ENCODE assay signal across 10 cellular contexts in genomic region chr13:40315416-40316064, GRCh38.
DNase-seq lines count a peak whose midpoint lies in the region; ATAC-seq lines count a peak whose summit lies in the region.
"Had no signal": no experiment of that assay in that cellular context is flagged by ENCODE, and none has a peak within 500 bp of the region (broad histone marks: within the 10 kb centered on the region; RNA-seq: fewer than 3 reads in every experiment).

No MANE protein-coding gene starts in this region.

- DNase-seq in T-helper 9 cell (peak; percentile 37), iris pigment epithelial cell (ENCODE audit: low read depth) (peak; percentile 12), NCI-H187 (lab: John Stamatoyannopoulos, UW) (no peak), ACHN (no peak), KBM-7 (no peak)
- DNase-seq in activated T-helper 2 cell treated with anti-CD3 and anti-CD28 coated beads, Interferon-gamma antibody, Interleukin-2, Interleukin-4, amounts not matched to agents 10 μg/mL and 5 μg/mL and 100 μg/mL, durations not matched to agents 14 hours and 24 hours and 36 hours (ENCODE audit: low spot score), result peak; percentile 33
- peak; percentile 16 for DNase-seq in stimulated activated CD8-positive, alpha-beta memory T cell treated with anti-CD3 and anti-CD28 coated beads, Interleukin-12 subunit alpha, Interleukin-12 subunit beta, amount 100 ng/mL, for 1 hour (ENCODE audit: low read depth)
- DNase-seq: PC-9 had no signal

- H3K4me3 Mint-ChIP-seq in activated T-helper 2 cell treated with anti-CD3 and anti-CD28 coated beads, Interferon-gamma antibody, Interleukin-2, Interleukin-4, amounts not matched to agents 10 μg/mL and 5 μg/mL and 100 μg/mL, durations not matched to agents 14 hours and 24 hours and 36 hours (ENCODE audit: low read depth), result peak overlapping the region; percentile 39
- H3K4me3 Mint-ChIP-seq: IgD-negative memory B cell had no signal

- H3K36me3 Mint-ChIP-seq in activated T-helper 2 cell treated with anti-CD3 and anti-CD28 coated beads, Interferon-gamma antibody, Interleukin-2, Interleukin-4, amounts not matched to agents 10 μg/mL and 5 μg/mL and 100 μg/mL, durations not matched to agents 14 hours and 24 hours and 36 hours (ENCODE audit: low read depth), result no peaks in the 10 kb centered on the region
- H3K36me3 Mint-ChIP-seq: IgD-negative memory B cell had no signal

- H3K27ac Mint-ChIP-seq in activated T-helper 2 cell treated with anti-CD3 and anti-CD28 coated beads, Interferon-gamma antibody, Interleukin-2, Interleukin-4, amounts not matched to agents 10 μg/mL and 5 μg/mL and 100 μg/mL, durations not matched to agents 14 hours and 24 hours and 36 hours, result peak overlapping the region; percentile 76

- peaks cover 55% of the 10 kb centered on the region for H3K4me1 Mint-ChIP-seq in activated T-helper 2 cell treated with anti-CD3 and anti-CD28 coated beads, Interferon-gamma antibody, Interleukin-2, Interleukin-4, amounts not matched to agents 10 μg/mL and 5 μg/mL and 100 μg/mL, durations not matched to agents 14 hours and 24 hours and 36 hours (ENCODE audit: low read depth)

- H3K9me3 Mint-ChIP-seq in activated T-helper 2 cell treated with anti-CD3 and anti-CD28 coated beads, Interferon-gamma antibody, Interleukin-2, Interleukin-4, amounts not matched to agents 10 μg/mL and 5 μg/mL and 100 μg/mL, durations not matched to agents 14 hours and 24 hours and 36 hours, result no peaks in the 10 kb centered on the region
- H3K9me3 Mint-ChIP-seq: IgD-negative memory B cell had no signal

- H3K27me3 Mint-ChIP-seq in activated T-helper 2 cell treated with anti-CD3 and anti-CD28 coated beads, Interferon-gamma antibody, Interleukin-2, Interleukin-4, amounts not matched to agents 10 μg/mL and 5 μg/mL and 100 μg/mL, durations not matched to agents 14 hours and 24 hours and 36 hours (ENCODE audit: low read depth), result no peaks in the 10 kb centered on the region

- no peak for ATAC-seq in GM19452 (IDR thresholded peaks at IDR 0.05; ENCODE audit: unreplicated experiment)

- intact Hi-C loops in activated T-helper 2 cell treated with anti-CD3 and anti-CD28 coated beads, Interferon-gamma antibody, Interleukin-2, Interleukin-4, amounts not matched to agents 10 μg/mL and 5 μg/mL and 100 μg/mL, durations not matched to agents 14 hours and 24 hours and 36 hours (cut with micrococcal nuclease), result loop anchor here (5.0 to 10.0 kb wide), 2 partner anchors 91 to 347 kb away; no protein-coding TSS in a partner anchor

- in situ Hi-C loops in ACHN (cut with HindIII; ENCODE audit: low pct_ligation_motif_present, low pct_unique_long_range_greater_than_20kb, low sequenced_read_pairs) (no loop called here), KBM-7 (cut with MboI; ENCODE audit: low pct_unique_long_range_greater_than_20kb, low sequenced_read_pairs) (no loop called here)

Comparison
In these comparisons a context has a peak if more than half of its experiments do, and no peak if none do; other contexts are left out.
1. DNase-seq: peak in T-helper 9 cell (single experiment), activated T-helper 2 cell treated with anti-CD3 and anti-CD28 coated beads, Interferon-gamma antibody, Interleukin-2, Interleukin-4, amounts not matched to agents 10 μg/mL and 5 μg/mL and 100 μg/mL, durations not matched to agents 14 hours and 24 hours and 36 hours (single experiment), iris pigment epithelial cell (single experiment) and stimulated activated CD8-positive, alpha-beta memory T cell treated with anti-CD3 and anti-CD28 coated beads, Interleukin-12 subunit alpha, Interleukin-12 subunit beta, amount 100 ng/mL, for 1 hour (single experiment); none in NCI-H187 (0 of 2), ACHN (single experiment) and KBM-7 (single experiment).